1 cellular context compared by ENCODE assay signal in genomic region chr19:17889609-17890214, GRCh38.
TF ChIP-seq lines count a peak whose summit lies in the region.

No MANE protein-coding gene starts in this region.

TF ChIP-seq in HepG2, 621 proteins besides CTCF, POLR2A, EP300 and RAD21 (continued from another document and continues in another):
- TF ChIP-seq ISX (CRISPR knock-in tag; conservative IDR thresholded peaks at IDR 0.05) (0 out of 2 replicates have a peak, but pooled peaks have one; percentile 63), ZNF446 (CRISPR knock-in tag; IDR thresholded peaks at IDR 0.05) (peak; percentile 63; the same call in 1 of the 2 replicates), ZNF574 (CRISPR knock-in tag; IDR thresholded peaks at IDR 0.05) (peak; percentile 45; the same call in 1 of the 2 replicates), TSC22D2 (CRISPR knock-in tag; IDR thresholded peaks at IDR 0.05; ENCODE audit: borderline replicate concordance) (peak; percentile 84; the same call in 1 of the 2 replicates), ZNF224 (CRISPR knock-in tag; IDR thresholded peaks at IDR 0.05) (no peak), HMGXB3 (CRISPR knock-in tag; IDR thresholded peaks at IDR 0.05; ENCODE audit: borderline replicate concordance) (0 out of 2 replicates have a peak, but pooled peaks have one; percentile 44), AKNA (CRISPR knock-in tag; IDR thresholded peaks at IDR 0.05; ENCODE audit: borderline replicate concordance) (0 out of 2 replicates have a peak, but pooled peaks have one; percentile 79), TBX2 (CRISPR knock-in tag; IDR thresholded peaks at IDR 0.05; ENCODE audit: borderline replicate concordance) (peak; percentile 47; the same call in 1 of the 2 replicates), REST (IDR thresholded peaks at IDR 0.05; ENCODE audit: borderline replicate concordance in 1 of 2, low read depth in 1 of 2, low read length in 2 of 2) (peak; percentile 84 to 99), ARNT2 (CRISPR knock-in tag; IDR thresholded peaks at IDR 0.05; ENCODE audit: low read depth) (0 out of 2 replicates have a peak, but pooled peaks have one; percentile 32), GATAD2A (CRISPR knock-in tag; IDR thresholded peaks at IDR 0.05) (0 out of 2 replicates have a peak, but pooled peaks have one; percentile 22), ZNF800 (CRISPR knock-in tag; IDR thresholded peaks at IDR 0.05) (0 out of 2 replicates have a peak, but pooled peaks have one; percentile 57), ZNF644 (CRISPR knock-in tag; IDR thresholded peaks at IDR 0.05; ENCODE audit: low read depth) (peak; percentile 43; the same call in 1 of the 2 replicates), ZNF501 (CRISPR knock-in tag; IDR thresholded peaks at IDR 0.05) (peak; percentile 58), ZNF256 (CRISPR knock-in tag; conservative IDR thresholded peaks at IDR 0.05) (peak; percentile 85; the same call in 1 of the 2 replicates), MNT (IDR thresholded peaks at IDR 0.05) (no peak), FOXK1 (CRISPR knock-in tag; IDR thresholded peaks at IDR 0.05; ENCODE audit: borderline replicate concordance, low read depth) (peak; percentile 30; the same call in 1 of the 2 replicates), ZBTB49 (CRISPR knock-in tag; IDR thresholded peaks at IDR 0.05; ENCODE audit: borderline replicate concordance) (peak; percentile 80; the same call in 1 of the 2 replicates), ZNF557 (CRISPR knock-in tag; IDR thresholded peaks at IDR 0.05) (peak; percentile 81; the same call in 1 of the 2 replicates), KDM4B (CRISPR knock-in tag; IDR thresholded peaks at IDR 0.05) (no peak), SALL1 (CRISPR knock-in tag; IDR thresholded peaks at IDR 0.05) (peak; percentile 66), ATF6 (CRISPR knock-in tag; conservative IDR thresholded peaks at IDR 0.05) (0 out of 2 replicates have a peak, but pooled peaks have one; percentile 66)
